Comparison of ENCODE assay signal across 22 cellular contexts in genomic region chr1:64296459-64296858, GRCh38.
A peak's percentile ranks its signal among the peaks of the same experiment; 100 is the strongest.
DNase-seq lines count a peak whose midpoint lies in the region; ATAC-seq and FAIRE-seq lines count a peak whose summit lies in the region.
"Had no signal": no experiment of that assay in that cellular context is flagged by ENCODE, and none has a peak within 500 bp of the region (broad histone marks: within the 10 kb centered on the region; RNA-seq: fewer than 3 reads in every experiment).

No MANE protein-coding gene starts in this region.

- POLR2A ChIA-PET in CD8-positive, alpha-beta memory T cell (lab: Charles Lee) = no interaction called here

- peaks cover 9 to 39% of the 10 kb centered on the region in 2 donors for H3K27me3 Mint-ChIP-seq in CD8-positive, alpha-beta memory T cell

- H3K27me3 ChIP-seq in BLaER1 treated with 17β-estradiol and CSF1 and Interleukin-3, amounts not matched to agents 10 nM and 100 nM = no peaks in the 10 kb centered on the region
- H3K27me3 ChIP-seq in neuronal stem cell (ENCODE audit: control insufficient read depth in 3 of 3, insufficient read depth in 3 of 3, low read depth in 1 of 3, low read length in 3 of 3) (no peaks in the 10 kb centered on the region), small intestine (ENCODE audit: control insufficient read depth in 2 of 2, insufficient read depth in 2 of 2, low read length in 2 of 2) (peaks cover 0 to 2% of the 10 kb centered on the region in 2 donors)
- no peaks in the 10 kb centered on the region for H3K27me3 ChIP-seq in CD8-positive, alpha-beta memory T cell (ENCODE audit: insufficient read depth, low read length, poor library complexity, severe bottlenecking)
- H3K27me3 ChIP-seq: BE2C had no signal

- FAIRE-seq in small intestine (lab: Jason Lieb, UNC) = no peak
- FAIRE-seq: A204.1, D721Med, G401.6, GM12891, GM19239 had no signal

- no CpG with 5 or more reads among the region's 8 CpGs for WGBS in neuronal stem cell (ENCODE audit: extremely low coverage in 2 of 2, insufficient read length in 2 of 2, insufficient replicate concordance in 1 of 2), 2 donors
- 75 to 86% (median 84%) methylated on average over 8 of the region's 8 CpGs for WGBS in small intestine, 3 donors

- no peak overlapping the region for H2BK120ac ChIP-seq in neuronal stem cell (ENCODE audit: low read depth, low read length)

- peaks cover 34 to 54% (median 43%) of the 10 kb centered on the region in 11 experiments for H3K9me3 ChIP-seq in BLaER1 treated with 17β-estradiol and CSF1 and Interleukin-3, amounts not matched to agents 10 nM and 100 nM (replicated peaks in 1 of 11)
- H3K9me3 ChIP-seq in neuronal stem cell (replicated peaks in 1 of 2; ENCODE audit: control insufficient read depth in 2 of 2, insufficient read depth in 1 of 2, low read depth in 1 of 2, low read length in 2 of 2) (peaks cover 0 to 8% of the 10 kb centered on the region in 2 donors), small intestine (ENCODE audit: control insufficient read depth, low read depth) (no peaks in the 10 kb centered on the region)
- no peaks in the 10 kb centered on the region for H3K9me3 ChIP-seq in CD8-positive, alpha-beta memory T cell (ENCODE audit: low read length)
- H3K9me3 ChIP-seq: BE2C, Caco-2 had no signal

- H3K79me1 ChIP-seq in neuronal stem cell (ENCODE audit: low read depth, low read length) = no peaks in the 10 kb centered on the region

- H3K36me3 Mint-ChIP-seq in CD8-positive, alpha-beta memory T cell = no peaks in the 10 kb centered on the region
- H3K36me3 Mint-ChIP-seq: CD14-positive monocyte; CD4-positive, alpha-beta memory T cell; CD4-positive, CD25-positive, alpha-beta regulatory T cell had no signal

- H3K27ac ChIP-seq in BLaER1 treated with 17β-estradiol and CSF1 and Interleukin-3, amounts not matched to agents 10 nM and 100 nM = peak overlapping the region in 3 of 11 experiments; percentile 32 to 42 (median 35); a peak in 3 of 22 replicates
- H3K27ac ChIP-seq in neuronal stem cell (replicated peaks; ENCODE audit: low read length) = no peak overlapping the region
- H3K27ac ChIP-seq in small intestine (ENCODE audit: low read depth in 1 of 2, low read length in 1 of 2) = no peak overlapping the region
- H3K27ac ChIP-seq in CD8-positive, alpha-beta memory T cell (ENCODE audit: low read depth, low read length) = no peak overlapping the region

- no peak overlapping the region for H2BK5ac ChIP-seq in neuronal stem cell (ENCODE audit: low read length)

- no peak overlapping the region for H2BK12ac ChIP-seq in neuronal stem cell (ENCODE audit: low read length)

- no peaks in the 10 kb centered on the region for H3K4me1 Mint-ChIP-seq in CD8-positive, alpha-beta memory T cell
- H3K4me1 Mint-ChIP-seq: CD14-positive monocyte; CD4-positive, alpha-beta memory T cell; CD4-positive, CD25-positive, alpha-beta regulatory T cell had no signal

- H3K36me3 ChIP-seq in BLaER1 treated with 17β-estradiol and CSF1 and Interleukin-3, amounts not matched to agents 10 nM and 100 nM = 0 out of 22 replicates have a peak, but pooled peaks cover 0 to 2% (median 0%) of the 10 kb centered on the region in 11 experiments
- H3K36me3 ChIP-seq in neuronal stem cell (replicated peaks in 1 of 2; ENCODE audit: control insufficient read depth in 2 of 2, insufficient read depth in 2 of 2, low read length in 2 of 2) (no peaks in the 10 kb centered on the region), small intestine (ENCODE audit: control insufficient read depth in 2 of 2, insufficient read depth in 2 of 2, low read length in 2 of 2) (no peaks in the 10 kb centered on the region)
- no peaks in the 10 kb centered on the region for H3K36me3 ChIP-seq in CD8-positive, alpha-beta memory T cell (ENCODE audit: insufficient read depth, low read length)
- H3K36me3 ChIP-seq: BE2C had no signal

- no peak overlapping the region for H3K23ac ChIP-seq in neuronal stem cell (ENCODE audit: low read depth, low read length, poor library complexity)

- H4K91ac ChIP-seq in neuronal stem cell (ENCODE audit: low read depth, low read length, poor library complexity) = no peak overlapping the region

- DNase-seq in neuronal stem cell (ENCODE audit: low spot score) (no peak), small intestine (peak; percentile 10)
- no peak for DNase-seq in effector CD8-positive, alpha-beta T cell (lab: John Stamatoyannopoulos, UW)
- no peak for DNase-seq in CD8-positive, alpha-beta memory T cell
- DNase-seq: 8988T; ACHN; BE2C; C1 segment of cervical spinal cord; Caco-2; Calu3; CD4-positive, alpha-beta memory T cell; CD4-positive, CD25-positive, alpha-beta regulatory T cell; DMS79 treated with DMSO at 0.1 percent for 48 hours; GF-D8 had no signal

- H3K18ac ChIP-seq in neuronal stem cell (ENCODE audit: low read length) = peak overlapping the region; percentile 27

- no peak overlapping the region for H3K4me3 Mint-ChIP-seq in CD8-positive, alpha-beta memory T cell
- H3K4me3 Mint-ChIP-seq: CD14-positive monocyte; CD4-positive, alpha-beta memory T cell; CD4-positive, CD25-positive, alpha-beta regulatory T cell had no signal

- H3K27ac Mint-ChIP-seq in CD8-positive, alpha-beta memory T cell = no peak overlapping the region
- H3K27ac Mint-ChIP-seq: CD14-positive monocyte; CD4-positive, alpha-beta memory T cell; CD4-positive, CD25-positive, alpha-beta regulatory T cell had no signal

- H2BK15ac ChIP-seq in neuronal stem cell (ENCODE audit: low read length) = no peak overlapping the region

- H2AK5ac ChIP-seq in neuronal stem cell (ENCODE audit: low read depth, low read length) = no peak overlapping the region

- H3K4ac ChIP-seq in neuronal stem cell (ENCODE audit: low read length) = no peak overlapping the region

- H3K9ac ChIP-seq in BLaER1 treated with 17β-estradiol and CSF1 and Interleukin-3, amounts not matched to agents 10 nM and 100 nM = no peak overlapping the region; a peak in 1 of 22 replicates
- no peak overlapping the region for H3K9ac ChIP-seq in neuronal stem cell (ENCODE audit: low read depth, low read length, poor library complexity)

- no peak for ATAC-seq in HG02763 (IDR thresholded peaks at IDR 0.05; ENCODE audit: unreplicated experiment)

- H3K14ac ChIP-seq in neuronal stem cell (ENCODE audit: low read length) = no peak overlapping the region

- H4K8ac ChIP-seq in neuronal stem cell (ENCODE audit: low read depth, low read length) = peak overlapping the region; percentile 82

- H3K9me3 Mint-ChIP-seq in CD8-positive, alpha-beta memory T cell = peaks cover 0 to 3% (median 0%) of the 10 kb centered on the region in 5 donors

- no peaks in the 10 kb centered on the region for H4K20me1 ChIP-seq in BLaER1 treated with 17β-estradiol and CSF1 and Interleukin-3, amounts not matched to agents 10 nM and 100 nM

- no peak overlapping the region for H2AFZ ChIP-seq in neuronal stem cell (ENCODE audit: low read length)

- peaks cover 0 to 40% (median 32%) of the 10 kb centered on the region in 10 experiments; a peak in 17 of 20 replicates for H3K4me1 ChIP-seq in BLaER1 treated with 17β-estradiol and CSF1 and Interleukin-3, amounts not matched to agents 10 nM and 100 nM
- H3K4me1 ChIP-seq in neuronal stem cell (ENCODE audit: control insufficient read depth in 2 of 2, insufficient read depth in 1 of 2, low read depth in 1 of 2, low read length in 2 of 2) = no peaks in the 10 kb centered on the region
- no peaks in the 10 kb centered on the region for H3K4me1 ChIP-seq in small intestine (ENCODE audit: control insufficient read depth in 2 of 2, insufficient read depth in 1 of 2, low read depth in 1 of 2, low read length in 1 of 2)
- no peaks in the 10 kb centered on the region for H3K4me1 ChIP-seq in CD8-positive, alpha-beta memory T cell (ENCODE audit: insufficient read depth, low read length)
- H3K4me1 ChIP-seq: BE2C, Caco-2 had no signal

- CTCF ChIA-PET in CD8-positive, alpha-beta memory T cell (lab: Charles Lee) = no interaction called here

- peak overlapping the region in 10 of 11 experiments; percentile 33 to 85 (median 66); a peak in 21 of 22 replicates for H3K4me2 ChIP-seq in BLaER1 treated with 17β-estradiol and CSF1 and Interleukin-3, amounts not matched to agents 10 nM and 100 nM
- H3K4me2 ChIP-seq in neuronal stem cell (ENCODE audit: insufficient read depth, low read length, poor library complexity, severe bottlenecking) = no peak overlapping the region

- no peak overlapping the region for H3K4me3 ChIP-seq in BLaER1 treated with 17β-estradiol and CSF1 and Interleukin-3, amounts not matched to agents 10 nM and 100 nM
- H3K4me3 ChIP-seq in neuronal stem cell (ENCODE audit: low read length in 2 of 2) = no peak overlapping the region
- no peak overlapping the region for H3K4me3 ChIP-seq in small intestine (ENCODE audit: low read depth in 1 of 2, low read length in 2 of 2)
- H3K4me3 ChIP-seq in CD8-positive, alpha-beta memory T cell (ENCODE audit: low read length) = no peak overlapping the region
